In the genomic region with DNA sequence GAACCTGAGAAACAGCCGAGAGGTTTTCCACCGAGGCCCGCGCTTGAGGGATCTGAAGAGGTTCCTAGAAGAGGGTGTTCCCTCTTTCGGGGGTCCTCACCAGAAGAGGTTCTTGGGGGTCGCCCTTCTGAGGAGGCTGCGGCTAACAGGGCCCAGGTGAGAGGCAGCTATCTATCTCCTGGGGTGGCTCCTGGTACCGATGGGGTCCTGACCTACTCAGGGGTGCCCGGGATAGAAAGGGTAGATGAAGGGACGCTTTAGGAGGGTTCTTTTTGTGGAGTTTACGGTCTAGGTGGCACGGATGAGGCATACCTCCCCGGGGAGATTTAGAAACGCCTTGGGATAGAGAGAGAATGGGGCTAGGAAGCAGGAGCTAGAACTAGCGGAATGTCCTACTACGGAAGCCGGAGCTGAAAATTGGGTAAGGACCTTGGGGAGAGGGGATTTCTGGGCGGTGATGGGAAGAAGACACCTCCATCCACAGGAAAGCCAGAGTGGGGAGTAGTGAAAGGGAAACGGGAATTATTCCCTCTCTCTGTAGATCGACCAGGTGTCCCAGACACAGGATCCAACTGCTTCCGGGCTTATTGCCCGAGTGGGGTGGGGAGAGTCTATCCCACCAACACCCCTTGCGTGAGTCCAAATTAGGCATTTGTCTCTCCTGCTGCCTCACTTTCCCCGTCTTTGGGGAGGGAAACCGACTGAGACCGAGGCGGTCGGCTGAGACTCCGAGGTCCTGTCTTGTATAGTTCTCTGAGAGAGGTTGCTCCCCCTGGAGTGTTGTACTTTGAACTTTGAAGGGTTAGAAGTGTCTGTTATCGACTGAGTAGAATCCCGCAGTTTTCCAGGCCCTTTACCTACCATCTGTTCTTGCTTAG, we compare ENCODE assay signal across 8 cellular contexts.
DNase-seq lines count a peak whose midpoint lies in the region; ATAC-seq and TF ChIP-seq lines count a peak whose summit lies in the region.

No MANE protein-coding gene starts in this region.

- H3K27me3 Mint-ChIP-seq in nephron progenitor cell (ENCODE audit: low read depth, poor library complexity): peaks cover 2% of the 10 kb centered on the region

- DNase-seq in AG10803 (ENCODE audit: low read depth) (peak; percentile 45), LNCaP clone FGC (ENCODE audit: low read depth) (no peak), fibroblast of gingiva (ENCODE audit: low read depth) (peak; percentile 31), nephron progenitor cell (peak; percentile 13), AG08396 (ENCODE audit: low spot score) (no peak)
- peak; percentile 38 for DNase-seq in activated T-cell treated with anti-CD3 and anti-CD28 coated beads, Interleukin-2, amount 50 U/mL, for 1 hour

- no peak for TF ChIP-seq CTCF in AG10803 (conservative IDR thresholded peaks at IDR 0.05; ENCODE audit: low read length)
- peak; percentile 4; the same call in 1 of the 2 replicates for TF ChIP-seq CTCF in LNCaP clone FGC (IDR thresholded peaks at IDR 0.05; ENCODE audit: control insufficient read depth, extremely low read depth, insufficient read depth)
- TF ChIP-seq CTCF in nephron progenitor cell (IDR thresholded peaks at IDR 0.05): no peak

- ATAC-seq in GM18873 (IDR thresholded peaks at IDR 0.05; ENCODE audit: low FRiP score, unreplicated experiment): peak; percentile 2
- ATAC-seq in HG02852 (IDR thresholded peaks at IDR 0.05; ENCODE audit: unreplicated experiment): no peak

- H3K4me3 Mint-ChIP-seq in nephron progenitor cell: peak overlapping the region; percentile 99

- peak overlapping the region; percentile 95 for H3K27ac Mint-ChIP-seq in nephron progenitor cell

- H3K36me3 Mint-ChIP-seq in nephron progenitor cell (ENCODE audit: low read depth): peaks cover 6% of the 10 kb centered on the region

- H3K4me1 Mint-ChIP-seq in nephron progenitor cell: peaks cover 55% of the 10 kb centered on the region

- H3K4me3 ChIP-seq in AG10803 (ENCODE audit: low read length) (peak overlapping the region; percentile 93), LNCaP clone FGC (ENCODE audit: low read depth, low read length) (peak overlapping the region; percentile 98)

- H3K9me3 Mint-ChIP-seq in nephron progenitor cell: peaks cover 6% of the 10 kb centered on the region

Comparison
In these comparisons a context has a peak if more than half of its experiments do, and no peak if none do; other contexts are left out.
1. DNase-seq: peak in AG10803 (single experiment), activated T-cell treated with anti-CD3 and anti-CD28 coated beads, Interleukin-2, amount 50 U/mL, for 1 hour (single experiment), fibroblast of gingiva (single experiment) and nephron progenitor cell (single experiment); none in LNCaP clone FGC (single experiment) and AG08396 (single experiment).